In the genomic region with DNA sequence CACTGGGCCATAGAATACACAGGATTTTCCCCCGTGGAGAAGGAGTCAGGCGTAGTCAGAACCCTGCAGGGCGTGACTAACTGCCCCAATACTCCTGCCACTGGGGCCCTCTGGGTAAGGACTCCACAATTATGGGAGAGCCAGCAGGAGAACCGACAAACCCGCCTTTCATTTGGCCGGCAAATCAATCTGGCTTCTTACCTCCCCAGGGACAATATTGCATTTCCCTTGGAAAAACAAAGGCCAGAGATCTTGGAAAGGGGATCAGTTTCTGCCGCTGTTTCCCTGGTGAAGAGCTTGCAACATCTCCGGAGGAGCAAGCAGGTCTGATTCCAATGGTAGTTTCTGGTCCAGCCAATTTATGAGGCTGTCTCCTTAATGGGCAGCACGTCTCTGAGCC, we compare ENCODE assay signal across 16 cellular contexts.
DNase-seq lines count a peak whose midpoint lies in the region; TF ChIP-seq lines count a peak whose summit lies in the region.
"Had no signal": no experiment of that assay in that cellular context is flagged by ENCODE, and none has a peak within 500 bp of the region (broad histone marks: within the 10 kb centered on the region; RNA-seq: fewer than 3 reads in every experiment).

No MANE protein-coding gene starts in this region.

- H3K27ac Mint-ChIP-seq in nephron, result peak overlapping the region; percentile 5 to 89 (median 54)
- H3K27ac Mint-ChIP-seq: activated naive CD8-positive, alpha-beta T cell treated with anti-CD3 and anti-CD28 coated beads, Interleukin-2, amount 10 ng/mL, durations not matched to agents 7 days and 5 days; dendritic cell treated with granulocyte-macrophage colony-stimulating factor and Interleukin-4, amounts not matched to agents 40 ng/mL and 50 ng/mL, for 4 days had no signal

- peak overlapping the region; percentile 76 to 94 (median 78) for H3K4me3 Mint-ChIP-seq in nephron
- H3K4me3 Mint-ChIP-seq: activated naive CD8-positive, alpha-beta T cell treated with anti-CD3 and anti-CD28 coated beads, Interleukin-2, amount 10 ng/mL, durations not matched to agents 7 days and 5 days; dendritic cell treated with granulocyte-macrophage colony-stimulating factor and Interleukin-4, amounts not matched to agents 40 ng/mL and 50 ng/mL, for 4 days had no signal

- no peak overlapping the region for H3K4me3 ChIP-seq in fibroblast of mammary gland (ENCODE audit: control insufficient read depth, low read depth, low read length)
- H3K4me3 ChIP-seq: upper lobe of left lung had no signal

- peaks cover 80% of the 10 kb centered on the region for H3K27me3 Mint-ChIP-seq in nephron (ENCODE audit: low read depth)

- DNase-seq in AG08395 (ENCODE audit: low spot score) (peak; percentile 31), NCI-H69 (lab: John Stamatoyannopoulos, UW) (peak; percentile 78), fibroblast of mammary gland (ENCODE audit: low read depth) (peak; percentile 88), GM10248 (ENCODE audit: extremely low spot score) (no peak), EL (no peak), inferior parietal cortex (ENCODE audit: extremely low spot score) (no peak), AG08396 (ENCODE audit: low spot score) (no peak)
- DNase-seq: ACHN; activated naive CD8-positive, alpha-beta T cell treated with anti-CD3 and anti-CD28 coated beads, Interleukin-2, amount 10 ng/mL, durations not matched to agents 7 days and 5 days; left colon; NCI-H187; SK-N-SH; stimulated activated CD4-positive, alpha-beta T cell treated with anti-CD3 and anti-CD28 coated beads, Interleukin-15, amount 100 ng/mL, for 24 hours had no signal

- CTCF ChIA-PET in GM10248 (lab: Yijun Ruan, JAX), result no interaction called here

- H3K4me1 Mint-ChIP-seq in nephron, result peaks cover 62% of the 10 kb centered on the region
- H3K4me1 Mint-ChIP-seq: activated naive CD8-positive, alpha-beta T cell treated with anti-CD3 and anti-CD28 coated beads, Interleukin-2, amount 10 ng/mL, durations not matched to agents 7 days and 5 days had no signal

- POLR2A ChIA-PET in GM10248 (lab: Yijun Ruan, JAX), result no interaction called here

- H3K36me3 Mint-ChIP-seq in nephron (ENCODE audit: low read depth), result peaks cover 44% of the 10 kb centered on the region
- H3K36me3 Mint-ChIP-seq: activated naive CD8-positive, alpha-beta T cell treated with anti-CD3 and anti-CD28 coated beads, Interleukin-2, amount 10 ng/mL, durations not matched to agents 7 days and 5 days had no signal

- TF ChIP-seq CTCF in fibroblast of mammary gland (conservative IDR thresholded peaks at IDR 0.05; ENCODE audit: control insufficient read depth, insufficient read depth, low read depth, low read length) (no peak), nephron (IDR thresholded peaks at IDR 0.05; ENCODE audit: unreplicated experiment in 3 of 3) (no peak), GM10248 (IDR thresholded peaks at IDR 0.05; ENCODE audit: control extremely low read depth, extremely low read depth, low read depth, missing control alignments) (no peak)

- H3K9me3 Mint-ChIP-seq in nephron, result no peaks in the 10 kb centered on the region
- H3K9me3 Mint-ChIP-seq: activated naive CD8-positive, alpha-beta T cell treated with anti-CD3 and anti-CD28 coated beads, Interleukin-2, amount 10 ng/mL, durations not matched to agents 7 days and 5 days; dendritic cell treated with granulocyte-macrophage colony-stimulating factor and Interleukin-4, amounts not matched to agents 40 ng/mL and 50 ng/mL, for 4 days had no signal

Comparison
In these comparisons a context has a peak if more than half of its experiments do, and no peak if none do; other contexts are left out.
1. DNase-seq: peak in AG08395 (single experiment), NCI-H69 (single experiment) and fibroblast of mammary gland (single experiment); none in GM10248 (single experiment), EL (single experiment), inferior parietal cortex (single experiment) and AG08396 (single experiment).